27 cellular contexts compared by ENCODE assay signal in genomic region chr6:81762132-81762531, GRCh38. TPM values are rescaled to one million over a fixed set of nuclear protein-coding genes. Genes with fewer than 3 reads are reported as not detected.
A peak's percentile ranks its signal among the peaks of the same experiment; 100 is the strongest.
DNase-seq lines count a peak whose midpoint lies in the region; ATAC-seq and TF ChIP-seq lines count a peak whose summit lies in the region.
"Had no signal": no experiment of that assay in that cellular context is flagged by ENCODE, and none has a peak within 500 bp of the region (broad histone marks: within the 10 kb centered on the region; RNA-seq: fewer than 3 reads in every experiment).

No MANE protein-coding gene starts in this region.

- H3K36me3 Mint-ChIP-seq in HFFc6 (ENCODE audit: low read depth) = peaks cover 7% of the 10 kb centered on the region; the same call in 1 of the 2 replicates
- no peaks in the 10 kb centered on the region for H3K36me3 Mint-ChIP-seq in activated CD4-positive, alpha-beta memory T cell treated with anti-CD3 and anti-CD28 coated beads for 36 hours
- H3K36me3 Mint-ChIP-seq: activated naive CD8-positive, alpha-beta T cell treated with anti-CD3 and anti-CD28 coated beads for 36 hours; mesothelial cell of epicardium; naive thymus-derived CD4-positive, alpha-beta T cell had no signal

- peaks cover 81% of the 10 kb centered on the region for H3K4me1 Mint-ChIP-seq in HFFc6 (ENCODE audit: low read depth)
- H3K4me1 Mint-ChIP-seq in activated CD4-positive, alpha-beta memory T cell treated with anti-CD3 and anti-CD28 coated beads for 36 hours (ENCODE audit: low read depth) = no peaks in the 10 kb centered on the region
- H3K4me1 Mint-ChIP-seq: activated naive CD8-positive, alpha-beta T cell treated with anti-CD3 and anti-CD28 coated beads for 36 hours had no signal

- no peak for ATAC-seq in HG02840 (IDR thresholded peaks at IDR 0.05; ENCODE audit: low FRiP score, unreplicated experiment)
- ATAC-seq: activated CD8-positive, alpha-beta T cell treated with anti-CD3 and anti-CD28 coated beads, Interleukin-2, amount 10 ng/mL, durations not matched to agents 7 days and 5 days; left lung; naive thymus-derived CD4-positive, alpha-beta T cell had no signal

- DNase-seq in AG04449 (ENCODE audit: low read depth, low spot score) (no peak), HFFc6 (peak; percentile 20), astrocyte of the spinal cord (ENCODE audit: low read depth, low spot score) (peak; percentile 51), fibroblast of pulmonary artery (ENCODE audit: low read depth) (peak; percentile 20), DMS 273 treated with DMSO at 0.1 percent for 48 hours (lab: John Stamatoyannopoulos, UW) (no peak)
- DNase-seq in activated T-cell treated with anti-CD3 and anti-CD28 coated beads, Interleukin-2, amount 50 U/mL, for 48 hours = no peak
- no peak for DNase-seq in activated CD4-positive, alpha-beta memory T cell treated with anti-CD3 and anti-CD28 coated beads for 36 hours
- DNase-seq: activated CD8-positive, alpha-beta T cell treated with anti-CD3 and anti-CD28 coated beads, Interleukin-2, amount 10 ng/mL, durations not matched to agents 7 days and 5 days; activated effector memory CD4-positive, alpha-beta T cell treated with anti-CD3 and anti-CD28 coated beads, Interleukin-2, amount 50 U/mL, for 16 hours; activated naive CD8-positive, alpha-beta T cell treated with anti-CD3 and anti-CD28 coated beads for 36 hours; activated T-cell treated with anti-CD3 and anti-CD28 coated beads for 4 hours; COR-L47; GF-D8; left lung; naive thymus-derived CD4-positive, alpha-beta T cell; NCI-H1092 treated with DMSO at 0.1 percent for 48 hours; NCI-H1930; NCI-H69; occipital lobe; SJCRH30; T-helper 1 cell; thyroid gland had no signal

- in situ Hi-C loops in astrocyte of the spinal cord (cut with HindIII; ENCODE audit: low sequenced_read_pairs) = no loop called here

- intact Hi-C loops in activated CD4-positive, alpha-beta memory T cell treated with anti-CD3 and anti-CD28 coated beads for 36 hours (cut with micrococcal nuclease) = no loop called here

- H3K4me3 Mint-ChIP-seq in HFFc6 = peak overlapping the region; percentile 63
- no peak overlapping the region for H3K4me3 Mint-ChIP-seq in activated CD4-positive, alpha-beta memory T cell treated with anti-CD3 and anti-CD28 coated beads for 36 hours
- H3K4me3 Mint-ChIP-seq: activated CD8-positive, alpha-beta T cell treated with anti-CD3 and anti-CD28 coated beads, Interleukin-2, amount 10 ng/mL, durations not matched to agents 7 days and 5 days; activated naive CD8-positive, alpha-beta T cell treated with anti-CD3 and anti-CD28 coated beads for 36 hours; mesothelial cell of epicardium; naive thymus-derived CD4-positive, alpha-beta T cell; stimulated activated naive CD8-positive, alpha-beta T cell treated with anti-CD3 and anti-CD28 coated beads, Interleukin-15, Interleukin-2, amounts not matched to agents 100 ng/mL and 50 ng/mL, for 24 hours had no signal

- POLR2A ChIA-PET in AG04449 (lab: Yijun Ruan, JAX) = no interaction called here
- POLR2A ChIA-PET in activated CD4-positive, alpha-beta memory T cell treated with anti-CD3 and anti-CD28 coated beads for 36 hours (lab: Charles Lee) = no interaction called here

- peak overlapping the region; percentile 78 for H3K27ac Mint-ChIP-seq in HFFc6
- H3K27ac Mint-ChIP-seq in activated CD4-positive, alpha-beta memory T cell treated with anti-CD3 and anti-CD28 coated beads for 36 hours = no peak overlapping the region
- H3K27ac Mint-ChIP-seq: activated CD8-positive, alpha-beta T cell treated with anti-CD3 and anti-CD28 coated beads, Interleukin-2, amount 10 ng/mL, durations not matched to agents 7 days and 5 days; activated naive CD8-positive, alpha-beta T cell treated with anti-CD3 and anti-CD28 coated beads for 36 hours; mesothelial cell of epicardium; naive thymus-derived CD4-positive, alpha-beta T cell; stimulated activated naive CD8-positive, alpha-beta T cell treated with anti-CD3 and anti-CD28 coated beads, Interleukin-15, Interleukin-2, amounts not matched to agents 100 ng/mL and 50 ng/mL, for 24 hours had no signal

- H3K9me3 Mint-ChIP-seq in HFFc6 = no peaks in the 10 kb centered on the region
- no peaks in the 10 kb centered on the region for H3K9me3 Mint-ChIP-seq in activated CD4-positive, alpha-beta memory T cell treated with anti-CD3 and anti-CD28 coated beads for 36 hours
- H3K9me3 Mint-ChIP-seq: activated naive CD8-positive, alpha-beta T cell treated with anti-CD3 and anti-CD28 coated beads for 36 hours; naive thymus-derived CD4-positive, alpha-beta T cell; stimulated activated naive CD8-positive, alpha-beta T cell treated with anti-CD3 and anti-CD28 coated beads, Interleukin-15, Interleukin-2, amounts not matched to agents 100 ng/mL and 50 ng/mL, for 24 hours had no signal

- TF ChIP-seq CTCF in AG04449 (IDR thresholded peaks at IDR 0.05; ENCODE audit: insufficient read depth, low read length, missing control alignments) (peak; percentile 2), HFFc6 (IDR thresholded peaks at IDR 0.05) (no peak), astrocyte of the spinal cord (IDR thresholded peaks at IDR 0.05; ENCODE audit: low read depth, low read length) (no peak), fibroblast of pulmonary artery (IDR thresholded peaks at IDR 0.05; ENCODE audit: low read length, missing control alignments) (no peak)

- H3K27me3 Mint-ChIP-seq in HFFc6 (ENCODE audit: insufficient read depth) = no peaks in the 10 kb centered on the region
- H3K27me3 Mint-ChIP-seq in activated CD4-positive, alpha-beta memory T cell treated with anti-CD3 and anti-CD28 coated beads for 36 hours = peaks cover 4% of the 10 kb centered on the region

- H3K4me3 ChIP-seq in AG04449 (ENCODE audit: low read depth, low read length) = no peak overlapping the region
- H3K4me3 ChIP-seq in astrocyte of the spinal cord (ENCODE audit: low read depth, low read length) = no peak overlapping the region
- no peak overlapping the region for H3K4me3 ChIP-seq in fibroblast of pulmonary artery (replicated peaks; ENCODE audit: low read depth, low read length)
- H3K4me3 ChIP-seq: BLaER1 treated with 17β-estradiol and CSF1 and Interleukin-3, amounts not matched to agents 10 nM and 100 nM; left lung; SJCRH30; thyroid gland; vagina had no signal

- CTCF ChIA-PET in AG04449 (lab: Yijun Ruan, JAX) = interaction anchor here (2.5 kb wide), 1 partner anchor 9 kb away, joined by 16 read pairs; the partner anchor contains the start of gene TENT5A
- CTCF ChIA-PET in activated CD4-positive, alpha-beta memory T cell treated with anti-CD3 and anti-CD28 coated beads for 36 hours (lab: Charles Lee) = interaction anchor here (0.6 kb wide), 1 partner anchor 1427 kb away, joined by 3 read pairs; no protein-coding TSS in a partner anchor

RNA-seq across cellular contexts. Expression of gene TENT5A, which starts 9.7 kb away (rescaled TPM):
- total RNA-seq in HFFc6 (2021; fragmentation: NEBNext Ultra II Directional; extraction: Animal tissue kit (Norgen Biotek cat#: 25700)) = 10 to 100 TPM; 52.7 to 67.2 (median 62.0) TPM
- 1 to 10 TPM in 1 of 2 experiments, under 1 TPM in 1; 0.51 to 1.1 TPM for total RNA-seq in activated CD4-positive, alpha-beta memory T cell treated with anti-CD3 and anti-CD28 coated beads for 36 hours

Comparison
In these comparisons a context has a peak if more than half of its experiments do, and no peak if none do; other contexts are left out.
1. DNase-seq: peak in HFFc6 (single experiment), astrocyte of the spinal cord (single experiment) and fibroblast of pulmonary artery (single experiment); none in AG04449 (single experiment), DMS 273 treated with DMSO at 0.1 percent for 48 hours (single experiment), activated T-cell treated with anti-CD3 and anti-CD28 coated beads, Interleukin-2, amount 50 U/mL, for 48 hours (0 of 2) and activated CD4-positive, alpha-beta memory T cell treated with anti-CD3 and anti-CD28 coated beads for 36 hours (single experiment).
2. RNA of gene TENT5A, which starts 9.7 kb away (total RNA-seq): 52.7 to 67.2 TPM in HFFc6; 0.51 to 1.1 TPM in activated CD4-positive, alpha-beta memory T cell treated with anti-CD3 and anti-CD28 coated beads for 36 hours; every median in the first group is over 10 times any median in the second.